16 cellular contexts compared by ENCODE assay signal in genomic region chr5:174307031-174307408, GRCh38.
DNase-seq lines count a peak whose midpoint lies in the region; ATAC-seq and TF ChIP-seq lines count a peak whose summit lies in the region.
"Had no signal": no experiment of that assay in that cellular context is flagged by ENCODE, and none has a peak within 500 bp of the region (broad histone marks: within the 10 kb centered on the region; RNA-seq: fewer than 3 reads in every experiment).

No MANE protein-coding gene starts in this region.

- no peak overlapping the region for H3K27ac Mint-ChIP-seq in chondrocyte (ENCODE audit: unreplicated experiment)

- H3K27ac ChIP-seq in coronary artery = no peak overlapping the region
- H3K27ac ChIP-seq: SJSA1 had no signal

- H3K36me3 Mint-ChIP-seq in chondrocyte (ENCODE audit: low read depth) = no peaks in the 10 kb centered on the region

- peaks cover 12% of the 10 kb centered on the region for H3K4me1 Mint-ChIP-seq in chondrocyte (ENCODE audit: low read depth)

- H3K27me3 Mint-ChIP-seq in chondrocyte (ENCODE audit: low read depth) = peaks cover 22% of the 10 kb centered on the region

- H3K4me3 ChIP-seq in coronary artery = no peak overlapping the region
- H3K4me3 ChIP-seq: SJSA1 had no signal

- TF ChIP-seq CTCF in coronary artery (IDR thresholded peaks at IDR 0.05) (no peak), chondrocyte (IDR thresholded peaks at IDR 0.05) (no peak)

- ATAC-seq in left lobe of liver (no peak), GM18861 (IDR thresholded peaks at IDR 0.05; ENCODE audit: unreplicated experiment) (no peak), HG02852 (IDR thresholded peaks at IDR 0.05; ENCODE audit: unreplicated experiment) (no peak), GM21423 (IDR thresholded peaks at IDR 0.05; ENCODE audit: unreplicated experiment) (no peak)
- ATAC-seq: PC-3 had no signal

- DNase-seq in NCI-H82 (lab: John Stamatoyannopoulos, UW) (peak; percentile 41), NCI-H82 treated with DMSO at 0.1 percent for 48 hours (lab: John Stamatoyannopoulos, UW; ENCODE audit: unreplicated experiment) (no peak), coronary artery (ENCODE audit: low spot score) (peak; percentile 43), left lobe of liver (ENCODE audit: low spot score) (peak; percentile 8), chondrocyte (ENCODE audit: low spot score) (no peak)
- DNase-seq: C1 segment of cervical spinal cord, NCI-H1092, NCI-H1694, NCI-H2107, NCI-H2227 treated with DMSO at 0.1 percent for 48 hours, NCI-H524 treated with DMSO at 0.1 percent for 48 hours, PC-3 had no signal

- no peaks in the 10 kb centered on the region for H3K9me3 Mint-ChIP-seq in chondrocyte (ENCODE audit: low read depth)

- H3K4me3 Mint-ChIP-seq in chondrocyte (ENCODE audit: unreplicated experiment) = no peak overlapping the region

Comparison
In these comparisons a context has a peak if more than half of its experiments do, and no peak if none do; other contexts are left out.
1. DNase-seq: peak in NCI-H82 (single experiment), coronary artery (single experiment) and left lobe of liver (single experiment); none in NCI-H82 treated with DMSO at 0.1 percent for 48 hours (single experiment) and chondrocyte (single experiment).